8 cellular contexts compared by ENCODE assay signal in genomic region chrX:148609766-148610698, GRCh38.
DNase-seq lines count a peak whose midpoint lies in the region; ATAC-seq and TF ChIP-seq lines count a peak whose summit lies in the region.

No MANE protein-coding gene starts in this region.

- in situ Hi-C loops in mammary epithelial cell (cut with MboI; ENCODE audit: low sequenced_read_pairs in 2 of 2): no loop called here

- no peak overlapping the region for H3K9ac ChIP-seq in mammary epithelial cell (ENCODE audit: insufficient read depth, low read length)

- CTCF ChIA-PET in mammary epithelial cell (lab: Charles Lee; ENCODE audit: low non-redundant PET): no interaction called here

- DNase-seq in HL-60 (ENCODE audit: low read depth in 1 of 2, low spot score in 1 of 2) (peak; percentile 58), mammary epithelial cell (peak; percentile 57), nucleus accumbens (lab: John Stamatoyannopoulos, UW) (no peak), foreskin melanocyte (no peak), mesenteric fat pad (ENCODE audit: low spot score) (no peak), adrenal gland (no peak)

- no peaks in the 10 kb centered on the region for H3K36me3 ChIP-seq in mammary epithelial cell (ENCODE audit: insufficient read depth, low read length)
- H3K36me3 ChIP-seq in adrenal gland (replicated peaks in 1 of 2): no peaks in the 10 kb centered on the region

- no peak overlapping the region for H3K4me3 ChIP-seq in HL-60 (replicated peaks; ENCODE audit: insufficient read depth, low read length)
- H3K4me3 ChIP-seq in mammary epithelial cell (replicated peaks in 1 of 3; ENCODE audit: insufficient read depth in 1 of 3, low read depth in 2 of 3, low read length in 3 of 3): no peak overlapping the region
- H3K4me3 ChIP-seq in adrenal gland: no peak overlapping the region

- intact Hi-C loops in mammary epithelial cell (cut with micrococcal nuclease) (no loop called here), adrenal gland (cut with DNase I) (no loop called here)

- no TSS peak for BruUV-seq in mammary epithelial cell (replicated peaks; lab: Mats Ljungman, UMichigan)

- H2AFZ ChIP-seq in mammary epithelial cell (ENCODE audit: low read depth, low read length): no peak overlapping the region

- ATAC-seq in GM18498 (IDR thresholded peaks at IDR 0.05; ENCODE audit: unreplicated experiment): peak; percentile 86
- ATAC-seq in GM21528 (IDR thresholded peaks at IDR 0.05; ENCODE audit: low FRiP score, unreplicated experiment): peak; percentile 87

- H3K27ac ChIP-seq in HL-60 (replicated peaks): peak overlapping the region; percentile 80
- H3K27ac ChIP-seq in mammary epithelial cell (ENCODE audit: insufficient read depth, low read depth, low read length): no peak overlapping the region
- no peak overlapping the region for H3K27ac ChIP-seq in adrenal gland

- H3K4me2 ChIP-seq in mammary epithelial cell (ENCODE audit: insufficient read depth, low read depth, low read length): no peak overlapping the region

- no peak for TF ChIP-seq CTCF in HL-60 (IDR thresholded peaks at IDR 0.05; ENCODE audit: insufficient read depth, low read length)
- no peak for TF ChIP-seq CTCF in mammary epithelial cell (conservative IDR thresholded peaks at IDR 0.05 in 1 of 2, IDR thresholded peaks at IDR 0.05 in 1 of 2; ENCODE audit: extremely low read depth in 1 of 2, insufficient read depth in 1 of 2, low read depth in 1 of 2, low read length in 2 of 2)
- no peak for TF ChIP-seq CTCF in adrenal gland (IDR thresholded peaks at IDR 0.05)

- no peaks in the 10 kb centered on the region for H4K20me1 ChIP-seq in mammary epithelial cell (ENCODE audit: insufficient read depth, low read length)

- dilution Hi-C loops in mammary epithelial cell (cut with HindIII; ENCODE audit: low sequenced_read_pairs): no loop called here

- H3K4me1 ChIP-seq in mammary epithelial cell (ENCODE audit: insufficient read depth, low read length): no peaks in the 10 kb centered on the region
- no peaks in the 10 kb centered on the region for H3K4me1 ChIP-seq in adrenal gland (replicated peaks in 1 of 2)

- H3K27me3 ChIP-seq in HL-60 (ENCODE audit: insufficient read depth, poor library complexity, severe bottlenecking): no peaks in the 10 kb centered on the region
- no peaks in the 10 kb centered on the region for H3K27me3 ChIP-seq in mammary epithelial cell (ENCODE audit: insufficient read depth, low read length)
- H3K27me3 ChIP-seq in adrenal gland: no peaks in the 10 kb centered on the region

- TF ChIP-seq POLR2A in adrenal gland (IDR thresholded peaks at IDR 0.05): no peak

- WGBS in mammary epithelial cell (ENCODE audit: low coverage, missing lambda C conversion rate): 70% methylated on average over 6 of the region's 6 CpGs
- WGBS in adrenal gland, 4 donors: 50 to 62% (median 56%) methylated on average over 6 of the region's 6 CpGs

- H3K9me3 ChIP-seq in mammary epithelial cell (replicated peaks; ENCODE audit: insufficient read depth, low read length) (no peaks in the 10 kb centered on the region), adrenal gland (replicated peaks in 1 of 3) (no peaks in the 10 kb centered on the region)

- H3K79me2 ChIP-seq in mammary epithelial cell (ENCODE audit: insufficient read depth, low read length): no peaks in the 10 kb centered on the region

Comparison
In these comparisons a context has a peak if more than half of its experiments do, and no peak if none do; other contexts are left out.
1. DNase-seq: peak in HL-60 (2 of 2) and mammary epithelial cell (single experiment); none in nucleus accumbens (0 of 56), foreskin melanocyte (single experiment), mesenteric fat pad (single experiment) and adrenal gland (0 of 7).